In genomic region chr1:158115126-158115525, GRCh38 we compare ENCODE assay signal across 15 cellular contexts.
DNase-seq lines count a peak whose midpoint lies in the region; ATAC-seq and TF ChIP-seq lines count a peak whose summit lies in the region.
"Had no signal": no experiment of that assay in that cellular context is flagged by ENCODE, and none has a peak within 500 bp of the region (broad histone marks: within the 10 kb centered on the region; RNA-seq: fewer than 3 reads in every experiment).

No MANE protein-coding gene starts in this region.

- POLR2A ChIA-PET in RWPE1 (lab: Yijun Ruan, JAX; ENCODE audit: low non-redundant PET), result no interaction called here

- H3K4me3 Mint-ChIP-seq in naive B cell, result peak overlapping the region in 5 of 8 donors; percentile 1 to 72 (median 29)
- H3K4me3 Mint-ChIP-seq: CD4-positive, alpha-beta T cell had no signal

- ATAC-seq in GM18907 (IDR thresholded peaks at IDR 0.05; ENCODE audit: unreplicated experiment) (peak; percentile 88), GM21786 (IDR thresholded peaks at IDR 0.05; ENCODE audit: unreplicated experiment) (peak; percentile 76), HG03432 (IDR thresholded peaks at IDR 0.05; ENCODE audit: unreplicated experiment) (peak; percentile 75), naive B cell (ENCODE audit: low read depth in 2 of 2) (peak; percentile 56 to 57)

- CTCF ChIA-PET in RWPE1 (lab: Yijun Ruan, JAX), result interaction anchor here (3.4 kb wide), 1 partner anchor 124 kb away, joined by 26 read pairs; no protein-coding TSS in a partner anchor

- H3K27me3 Mint-ChIP-seq in naive B cell, result peaks cover 17 to 31% (median 19%) of the 10 kb centered on the region in 3 donors

- no peaks in the 10 kb centered on the region for H3K36me3 Mint-ChIP-seq in naive B cell

- peak overlapping the region in 2 of 6 donors; percentile 39 to 54 for H3K27ac Mint-ChIP-seq in naive B cell
- H3K27ac Mint-ChIP-seq: CD4-positive, alpha-beta T cell had no signal

- H3K27ac ChIP-seq in RWPE1, result no peak overlapping the region
- H3K27ac ChIP-seq: HL-60 had no signal

- DNase-seq in naive B cell (peak; percentile 27), NCI-H2107 treated with DMSO at 0.1 percent for 48 hours (lab: John Stamatoyannopoulos, UW; ENCODE audit: unreplicated experiment) (no peak), DMS53 treated with DMSO at 0.1 percent for 48 hours (lab: John Stamatoyannopoulos, UW; ENCODE audit: unreplicated experiment) (no peak), RWPE1 (ENCODE audit: low spot score) (no peak), NCI-H526 treated with DMSO at 0.1 percent for 48 hours (lab: John Stamatoyannopoulos, UW) (no peak)
- DNase-seq: activated effector memory CD4-positive, alpha-beta T cell treated with anti-CD3 and anti-CD28 coated beads, Interleukin-2, amount 50 U/mL, for 16 hours; CD4-positive, alpha-beta T cell; NCI-H1092 treated with DMSO at 0.1 percent for 48 hours; NCI-H510A treated with DMSO at 0.1 percent for 48 hours; posterior cingulate gyrus; stimulated activated naive CD4-positive, alpha-beta T cell had no signal

- no peak for TF ChIP-seq CTCF in RWPE1 (conservative IDR thresholded peaks at IDR 0.05; ENCODE audit: low read depth)

- H3K4me1 Mint-ChIP-seq in naive B cell, result peaks cover 33 to 35% (median 34%) of the 10 kb centered on the region in 3 donors

- peaks cover 0 to 4% (median under 1%) of the 10 kb centered on the region in 7 donors for H3K9me3 Mint-ChIP-seq in naive B cell
- H3K9me3 Mint-ChIP-seq: CD4-positive, alpha-beta T cell had no signal
